ENCODE assay signal across 1 cellular context in the genomic region with DNA sequence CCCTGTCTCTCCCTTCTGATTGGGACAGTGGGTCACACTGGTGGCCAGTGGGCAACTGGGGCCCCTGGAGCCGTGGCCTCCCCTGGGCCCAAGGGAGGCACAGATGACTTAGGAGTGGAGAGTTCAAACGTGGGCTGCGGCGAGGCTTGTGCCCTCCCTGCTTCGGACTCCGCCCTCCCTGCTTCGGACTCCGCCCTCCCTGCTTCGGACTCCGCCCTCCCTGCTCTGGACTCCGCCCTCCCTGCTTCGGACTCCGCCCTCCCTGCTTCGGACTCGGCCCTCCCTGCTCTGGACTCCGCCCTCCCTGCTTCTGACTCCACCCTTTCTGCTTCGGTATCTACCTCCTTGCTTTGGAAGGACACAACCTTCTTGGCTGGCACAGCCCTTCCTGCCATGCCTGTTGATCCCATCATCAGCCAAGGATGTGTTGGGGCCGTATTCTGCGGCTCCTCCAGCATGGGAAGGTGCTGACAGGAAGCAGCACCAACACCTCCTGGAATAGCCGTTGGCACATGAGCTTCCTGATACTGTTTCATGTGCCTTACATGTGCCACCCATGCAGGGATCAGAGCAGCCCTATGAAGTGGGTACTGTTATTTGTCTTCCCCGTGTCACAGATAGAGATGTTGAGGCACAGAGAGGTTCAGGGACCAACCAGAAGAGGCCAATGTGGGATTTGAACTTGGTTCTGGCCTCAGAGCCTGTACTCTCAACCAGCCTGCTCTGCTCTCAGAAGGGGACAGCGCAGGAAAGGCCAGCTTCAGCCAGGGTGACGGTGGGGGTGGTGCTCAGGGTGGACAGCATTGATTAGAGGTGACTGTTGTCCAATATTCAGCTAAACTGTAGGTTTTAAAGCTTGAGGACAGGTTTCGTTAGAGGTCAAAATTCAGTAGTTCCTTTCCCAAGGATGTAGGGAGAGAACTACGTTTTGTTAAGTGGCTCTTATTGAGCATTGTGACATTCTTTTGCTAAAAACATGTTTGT.
TF ChIP-seq lines count a peak whose summit lies in the region.

No MANE protein-coding gene starts in this region.

TF ChIP-seq in K562, 482 proteins besides CTCF, POLR2A, EP300 and RAD21:
- TF ChIP-seq NEUROD1 (IDR thresholded peaks at IDR 0.05; ENCODE audit: borderline replicate concordance, low read depth, low read length, partially characterized antibody) (no peak), NRF1 (conservative IDR thresholded peaks at IDR 0.05 in 1 of 2, IDR thresholded peaks at IDR 0.05 in 1 of 2) (peak; percentile 34 to 43; a peak in 2 of 4 replicates)
